In genomic region chr3:183635107-183635430, GRCh38 we compare ENCODE assay signal across 8 cellular contexts. TPM values are rescaled to one million over a fixed set of nuclear protein-coding genes. Genes with fewer than 3 reads are reported as not detected.
DNase-seq lines count a peak whose midpoint lies in the region; ATAC-seq and TF ChIP-seq lines count a peak whose summit lies in the region.

No MANE protein-coding gene starts in this region.

- H3K4me3 ChIP-seq in heart left ventricle = peak overlapping the region; percentile 59 to 100 (median 96)
- peak overlapping the region; percentile 91 to 95 for H3K4me3 ChIP-seq in ascending aorta
- H3K4me3 ChIP-seq in lung = peak overlapping the region; percentile 2
- peak overlapping the region; percentile 85 to 97 for H3K4me3 ChIP-seq in uterus

- intact Hi-C loops in heart left ventricle (cut with DNase I) (loop anchor here in 6 of 10 donors (5.0 to 10.0 kb wide), 6 partner anchors 53 to 540 kb away; partner anchors contain the start of genes YEATS2 (in 2 of the 6) and MCCC1 (in 1 of the 6)), left cardiac atrium (cut with DNase I) (loop anchor here in 1 of 2 donors (10.0 kb wide), 1 partner anchor 130 kb away; no protein-coding TSS in a partner anchor), ascending aorta (cut with DNase I) (loop anchor here (5.0 to 10.0 kb wide), 5 partner anchors 190 to 843 kb away; partner anchors contain the start of genes ABCC5, ATP11B and FAM131A), uterus (cut with DNase I; ENCODE audit: low total_unique reads) (no loop called here)

- WGBS in heart left ventricle, 4 donors = 1 to 3% (median 2%) methylated on average over 9 of the region's 9 CpGs
- 2% methylated on average over 9 of the region's 9 CpGs for WGBS in lung, 2 donors

- peaks cover 0 to 38% (median 26%) of the 10 kb centered on the region in 12 donors for H3K4me1 ChIP-seq in heart left ventricle
- H3K4me1 ChIP-seq in ascending aorta = peaks cover 0 to 16% of the 10 kb centered on the region in 2 donors
- H3K4me1 ChIP-seq in lung (ENCODE audit: control insufficient read depth in 2 of 2, insufficient read depth in 2 of 2, low read length in 2 of 2) = no peaks in the 10 kb centered on the region
- H3K4me1 ChIP-seq in uterus = no peaks in the 10 kb centered on the region

- DNase-seq in heart left ventricle = no peak
- DNase-seq in left cardiac atrium = no peak
- DNase-seq in ascending aorta (ENCODE audit: low spot score in 2 of 2) = no peak
- no peak for DNase-seq in lung (ENCODE audit: low spot score)
- no peak for DNase-seq in uterus
- DNase-seq in D341Med (ENCODE audit: low spot score) = no peak

- TF ChIP-seq CTCF in heart left ventricle (IDR thresholded peaks at IDR 0.05) (no peak), ascending aorta (IDR thresholded peaks at IDR 0.05) (no peak), lung (IDR thresholded peaks at IDR 0.05; ENCODE audit: control extremely low read depth, extremely low read depth) (no peak), uterus (IDR thresholded peaks at IDR 0.05) (no peak)

- H3K27ac ChIP-seq in heart left ventricle (peak overlapping the region; percentile 91 to 100 (median 99)), ascending aorta (peak overlapping the region; percentile 92 to 100), lung (ENCODE audit: low read depth in 1 of 2, low read length in 1 of 2) (peak overlapping the region; percentile 59 to 99), uterus (peak overlapping the region; percentile 95 to 100)

- TF ChIP-seq POLR2A in heart left ventricle (IDR thresholded peaks at IDR 0.05) (no peak), uterus (IDR thresholded peaks at IDR 0.05) (no peak)

- H3K36me3 ChIP-seq in heart left ventricle = peaks cover 0 to 10% (median 0%) of the 10 kb centered on the region in 9 donors
- H3K36me3 ChIP-seq in ascending aorta = no peaks in the 10 kb centered on the region
- H3K36me3 ChIP-seq in lung (ENCODE audit: control insufficient read depth in 2 of 2, insufficient read depth in 2 of 2, low read length in 2 of 2) = no peaks in the 10 kb centered on the region
- no peaks in the 10 kb centered on the region for H3K36me3 ChIP-seq in uterus

- H3K27me3 ChIP-seq in heart left ventricle = no peaks in the 10 kb centered on the region
- H3K27me3 ChIP-seq in ascending aorta = no peaks in the 10 kb centered on the region
- no peaks in the 10 kb centered on the region for H3K27me3 ChIP-seq in lung (ENCODE audit: control insufficient read depth, insufficient read depth)
- H3K27me3 ChIP-seq in uterus = no peaks in the 10 kb centered on the region

- ATAC-seq in heart left ventricle (no peak), left cardiac atrium (no peak), lung (ENCODE audit: insufficient read depth, low FRiP score) (no peak), GM19351 (IDR thresholded peaks at IDR 0.05; ENCODE audit: unreplicated experiment) (no peak), GM21447 (IDR thresholded peaks at IDR 0.05; ENCODE audit: unreplicated experiment) (no peak)

- H3K9me3 ChIP-seq in heart left ventricle = no peaks in the 10 kb centered on the region
- no peaks in the 10 kb centered on the region for H3K9me3 ChIP-seq in ascending aorta
- H3K9me3 ChIP-seq in lung (ENCODE audit: control insufficient read depth in 2 of 2, insufficient read depth in 1 of 2, low read length in 1 of 2) = no peaks in the 10 kb centered on the region
- H3K9me3 ChIP-seq in uterus = no peaks in the 10 kb centered on the region

RNA-seq across cellular contexts. Expression of gene KLHL24, which starts 0.4 kb away (rescaled TPM):
- total RNA-seq in heart left ventricle (100 to 1,000 TPM; 118 to 275 (median 200) TPM), left cardiac atrium (100 to 1,000 TPM in 1 of 2 donors, 10 to 100 TPM in 1; 92.9 to 138 TPM), ascending aorta (26.6 TPM), lung (100 to 1,000 TPM in 1 of 2 donors, 10 to 100 TPM in 1; 58.1 to 352 TPM), uterus (100 to 1,000 TPM in 3 of 4 donors, 10 to 100 TPM in 1; 69.1 to 231 (median 146) TPM)
- polyA plus RNA-seq in heart left ventricle (10 to 100 TPM; 16.5 to 35.8 TPM), lung (10 to 100 TPM; 14.3 to 17.6 TPM)

Comparison
In these comparisons a context has a peak if more than half of its experiments do, and no peak if none do; other contexts are left out.
1. H3K4me3 ChIP-seq: peak in every context shown above with its lines; median percentile 96 in heart left ventricle; 93 in ascending aorta; 91 in uterus; 2 in lung.